1 cellular context compared by ENCODE assay signal in the genomic region with DNA sequence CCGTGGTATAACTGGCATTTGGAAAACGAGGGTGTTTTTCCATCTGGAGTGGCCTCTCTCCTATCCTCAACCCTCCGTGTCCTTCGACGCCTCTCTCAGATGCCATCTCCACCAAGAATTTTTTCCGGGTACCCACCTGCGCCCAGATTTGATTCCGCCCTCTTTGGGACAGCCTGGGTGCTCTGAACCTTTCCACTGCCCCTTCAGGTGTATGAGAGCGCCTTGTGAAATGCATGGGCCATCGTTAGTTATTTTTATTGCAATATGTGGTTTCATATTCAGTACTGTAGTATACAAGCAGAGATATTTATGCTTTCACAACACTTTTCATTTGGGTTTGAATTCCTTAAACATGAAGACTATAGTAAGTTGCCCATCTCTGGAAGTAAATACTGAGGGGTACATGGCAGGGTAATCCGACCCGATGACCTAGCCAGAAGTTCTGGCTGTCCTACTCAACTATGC.
TF ChIP-seq lines count a peak whose summit lies in the region.

No MANE protein-coding gene starts in this region.

TF ChIP-seq in WTC11, 78 proteins besides CTCF, POLR2A, EP300 and RAD21 (continued from another document):
- TF ChIP-seq, protein P1, sequence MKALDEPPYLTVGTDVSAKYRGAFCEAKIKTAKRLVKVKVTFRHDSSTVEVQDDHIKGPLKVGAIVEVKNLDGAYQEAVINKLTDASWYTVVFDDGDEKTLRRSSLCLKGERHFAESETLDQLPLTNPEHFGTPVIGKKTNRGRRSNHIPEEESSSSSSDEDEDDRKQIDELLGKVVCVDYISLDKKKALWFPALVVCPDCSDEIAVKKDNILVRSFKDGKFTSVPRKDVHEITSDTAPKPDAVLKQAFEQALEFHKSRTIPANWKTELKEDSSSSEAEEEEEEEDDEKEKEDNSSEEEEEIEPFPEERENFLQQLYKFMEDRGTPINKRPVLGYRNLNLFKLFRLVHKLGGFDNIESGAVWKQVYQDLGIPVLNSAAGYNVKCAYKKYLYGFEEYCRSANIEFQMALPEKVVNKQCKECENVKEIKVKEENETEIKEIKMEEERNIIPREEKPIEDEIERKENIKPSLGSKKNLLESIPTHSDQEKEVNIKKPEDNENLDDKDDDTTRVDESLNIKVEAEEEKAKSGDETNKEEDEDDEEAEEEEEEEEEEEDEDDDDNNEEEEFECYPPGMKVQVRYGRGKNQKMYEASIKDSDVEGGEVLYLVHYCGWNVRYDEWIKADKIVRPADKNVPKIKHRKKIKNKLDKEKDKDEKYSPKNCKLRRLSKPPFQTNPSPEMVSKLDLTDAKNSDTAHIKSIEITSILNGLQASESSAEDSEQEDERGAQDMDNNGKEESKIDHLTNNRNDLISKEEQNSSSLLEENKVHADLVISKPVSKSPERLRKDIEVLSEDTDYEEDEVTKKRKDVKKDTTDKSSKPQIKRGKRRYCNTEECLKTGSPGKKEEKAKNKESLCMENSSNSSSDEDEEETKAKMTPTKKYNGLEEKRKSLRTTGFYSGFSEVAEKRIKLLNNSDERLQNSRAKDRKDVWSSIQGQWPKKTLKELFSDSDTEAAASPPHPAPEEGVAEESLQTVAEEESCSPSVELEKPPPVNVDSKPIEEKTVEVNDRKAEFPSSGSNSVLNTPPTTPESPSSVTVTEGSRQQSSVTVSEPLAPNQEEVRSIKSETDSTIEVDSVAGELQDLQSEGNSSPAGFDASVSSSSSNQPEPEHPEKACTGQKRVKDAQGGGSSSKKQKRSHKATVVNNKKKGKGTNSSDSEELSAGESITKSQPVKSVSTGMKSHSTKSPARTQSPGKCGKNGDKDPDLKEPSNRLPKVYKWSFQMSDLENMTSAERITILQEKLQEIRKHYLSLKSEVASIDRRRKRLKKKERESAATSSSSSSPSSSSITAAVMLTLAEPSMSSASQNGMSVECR (CRISPR knock-in tag; IDR thresholded peaks at IDR 0.05; ENCODE audit: borderline replicate concordance) = no peak
- no peak for TF ChIP-seq IRF2 (CRISPR knock-in tag; IDR thresholded peaks at IDR 0.05; ENCODE audit: borderline replicate concordance, low read depth)
